8 cellular contexts compared by ENCODE assay signal in the genomic region with DNA sequence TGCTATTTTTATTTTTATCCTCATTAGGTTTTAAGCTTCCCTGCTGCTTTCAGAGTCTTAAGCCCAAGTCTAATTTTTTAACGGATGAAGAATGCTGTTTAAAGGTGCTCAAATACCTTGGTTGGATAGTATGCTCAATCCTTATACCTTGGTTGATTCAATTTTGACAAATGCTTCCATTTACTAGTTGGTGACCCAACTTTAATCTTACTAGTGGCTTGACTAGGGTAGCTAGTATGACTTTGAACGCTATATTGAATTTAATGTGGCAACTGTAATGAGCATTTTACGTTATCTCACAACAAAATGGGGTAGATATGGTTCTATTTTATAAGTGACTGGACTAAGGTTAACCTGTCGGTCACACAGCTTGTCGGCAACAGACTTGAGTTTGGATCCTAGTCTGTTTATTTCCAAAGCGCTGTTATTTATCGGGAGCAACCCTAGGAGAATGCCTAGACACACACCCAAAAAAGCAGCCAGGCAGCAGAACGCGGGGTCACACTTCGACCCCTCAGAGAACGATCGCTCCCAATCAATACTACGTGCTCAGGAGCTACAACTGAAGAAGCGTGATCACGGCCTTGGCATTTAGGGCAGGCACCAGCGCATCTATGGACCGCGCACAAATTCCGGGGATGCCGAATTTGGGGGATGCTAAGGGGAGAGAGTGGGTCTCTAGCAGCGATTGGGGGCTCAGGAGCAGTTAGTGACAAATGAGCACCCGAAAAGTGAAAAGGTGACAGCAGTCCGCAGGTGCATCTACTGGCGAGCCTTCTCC. TPM values are rescaled to one million over a fixed set of nuclear protein-coding genes. Genes with fewer than 3 reads are reported as not detected.
DNase-seq lines count a peak whose midpoint lies in the region; ATAC-seq, FAIRE-seq and TF ChIP-seq lines count a peak whose summit lies in the region.

No MANE protein-coding gene starts in this region.

- peaks cover 0 to 2% (median 0%) of the 10 kb centered on the region in 5 donors for H3K27me3 Mint-ChIP-seq in naive thymus-derived CD4-positive, alpha-beta T cell

- CTCF ChIA-PET in naive thymus-derived CD4-positive, alpha-beta T cell (lab: Charles Lee), result interaction anchor here (0.6 to 2.7 kb wide), 6 partner anchors 27 to 575 kb away, joined by 3 to 14 read pairs (median 4); no protein-coding TSS in a partner anchor

- peak overlapping the region; percentile 63 for H3K27ac ChIP-seq in naive thymus-derived CD4-positive, alpha-beta T cell (ENCODE audit: low read depth, low read length)

- peak overlapping the region; percentile 84 to 91 (median 88) for H3K4me3 Mint-ChIP-seq in naive thymus-derived CD4-positive, alpha-beta T cell

- DNase-seq in cardiac fibroblast (ENCODE audit: low read depth in 2 of 2) (no peak), HTR-8/SVneo (ENCODE audit: insufficient read length, low spot score) (no peak), DMS153 (lab: John Stamatoyannopoulos, UW) (no peak)
- peak in 2 of 9 donors; percentile 8 to 14 for DNase-seq in naive thymus-derived CD4-positive, alpha-beta T cell
- DNase-seq in activated CD4-positive, alpha-beta T cell treated with anti-CD3 and anti-CD28 coated beads, Interleukin-2, amount 50 U/mL, for 1 hour, result no peak

- peaks cover 0 to 9% (median 0%) of the 10 kb centered on the region in 11 donors for H3K9me3 Mint-ChIP-seq in naive thymus-derived CD4-positive, alpha-beta T cell

- TF ChIP-seq CTCF in cardiac fibroblast (IDR thresholded peaks at IDR 0.05; ENCODE audit: low read depth, low read length), result no peak

- POLR2A ChIA-PET in naive thymus-derived CD4-positive, alpha-beta T cell (lab: Charles Lee), result interaction anchor here (0.6 to 1.6 kb wide), 6 partner anchors 15 to 1531 kb away, joined by 3 to 6 read pairs (median 4); a partner anchor contains a TSS

- intact Hi-C loops in naive thymus-derived CD4-positive, alpha-beta T cell (cut with micrococcal nuclease), result loop anchor here in 1 of 2 donors (1.0 to 10.0 kb wide), 4 partner anchors 63 to 521 kb away; a partner anchor contains a TSS

- peak overlapping the region; percentile 49 to 59 for H3K4me3 ChIP-seq in cardiac fibroblast (replicated peaks in 1 of 2; ENCODE audit: low read depth in 2 of 2, low read length in 2 of 2)
- H3K4me3 ChIP-seq in naive thymus-derived CD4-positive, alpha-beta T cell (ENCODE audit: low read length), result peak overlapping the region; percentile 74

- peaks cover 0 to 18% (median 17%) of the 10 kb centered on the region in 5 donors for H3K36me3 Mint-ChIP-seq in naive thymus-derived CD4-positive, alpha-beta T cell

- H3K4me1 ChIP-seq in naive thymus-derived CD4-positive, alpha-beta T cell (ENCODE audit: control insufficient read depth in 2 of 2, insufficient read depth in 2 of 2, low read length in 2 of 2), result peaks cover 12 to 15% of the 10 kb centered on the region in 2 donors

- peaks cover 13 to 46% (median 31%) of the 10 kb centered on the region in 7 donors for H3K4me1 Mint-ChIP-seq in naive thymus-derived CD4-positive, alpha-beta T cell

- peak overlapping the region in 8 of 9 donors; percentile 36 to 80 (median 70) for H3K27ac Mint-ChIP-seq in naive thymus-derived CD4-positive, alpha-beta T cell

- no peaks in the 10 kb centered on the region for H3K9me3 ChIP-seq in naive thymus-derived CD4-positive, alpha-beta T cell (ENCODE audit: control insufficient read depth in 2 of 3, low read length in 3 of 3)

- H3K36me3 ChIP-seq in naive thymus-derived CD4-positive, alpha-beta T cell (ENCODE audit: control insufficient read depth in 2 of 3, insufficient read depth in 3 of 3, low read length in 3 of 3), result peaks cover 0 to 6% (median 0%) of the 10 kb centered on the region in 3 experiments

- no peak for FAIRE-seq in HTR-8/SVneo (lab: Jason Lieb, UNC)

- ATAC-seq in GM18870 (IDR thresholded peaks at IDR 0.05; ENCODE audit: unreplicated experiment) (peak; percentile 13), HG03439 (IDR thresholded peaks at IDR 0.05; ENCODE audit: unreplicated experiment) (peak; percentile 7), HG02852 (IDR thresholded peaks at IDR 0.05; ENCODE audit: unreplicated experiment) (no peak)
- ATAC-seq in naive thymus-derived CD4-positive, alpha-beta T cell, result no peak

- no peaks in the 10 kb centered on the region for H3K27me3 ChIP-seq in naive thymus-derived CD4-positive, alpha-beta T cell (ENCODE audit: control insufficient read depth in 2 of 2, insufficient read depth in 2 of 2, low read length in 2 of 2)

RNA-seq across cellular contexts. Expression of a gene that starts 0.6 kb away (rescaled TPM):
- 10 to 100 TPM in 2 of 5 experiments, 1 to 10 TPM in 3; 5.7 to 20.6 (median 8.9) TPM for total RNA-seq in naive thymus-derived CD4-positive, alpha-beta T cell
- 10 to 100 TPM; 12.3 to 18.5 TPM for polyA plus RNA-seq in naive thymus-derived CD4-positive, alpha-beta T cell

RNA-seq across cellular contexts. Expression of a gene that starts 4.8 kb away (rescaled TPM):
- total RNA-seq in naive thymus-derived CD4-positive, alpha-beta T cell, result 1 to 10 TPM in 3 of 5 experiments, under 1 TPM in 2; 0.44 to 1.7 (median 1.2) TPM
- under 1 TPM; 0.63 to 0.94 TPM for polyA plus RNA-seq in naive thymus-derived CD4-positive, alpha-beta T cell

Comparison
In these comparisons a context has a peak if more than half of its experiments do, and no peak if none do; other contexts are left out.
1. ATAC-seq: peak in GM18870 (single experiment) and HG03439 (single experiment); none in naive thymus-derived CD4-positive, alpha-beta T cell (single experiment) and HG02852 (single experiment).